In genomic region chr14:64089920-64090319, GRCh38 we compare ENCODE assay signal across 20 cellular contexts.
A peak's percentile ranks its signal among the peaks of the same experiment; 100 is the strongest.
DNase-seq lines count a peak whose midpoint lies in the region; ATAC-seq and TF ChIP-seq lines count a peak whose summit lies in the region.
"Had no signal": no experiment of that assay in that cellular context is flagged by ENCODE, and none has a peak within 500 bp of the region (broad histone marks: within the 10 kb centered on the region; RNA-seq: fewer than 3 reads in every experiment).

No MANE protein-coding gene starts in this region.

- ATAC-seq in HG03025 (IDR thresholded peaks at IDR 0.05; ENCODE audit: low FRiP score, unreplicated experiment), result no peak
- ATAC-seq: activated CD4-positive, CD25-positive, alpha-beta regulatory T cell treated with anti-CD3 and anti-CD28 coated beads, Interleukin-2, amount 50 U/mL, for 24 hours; gastroesophageal sphincter; naive thymus-derived CD8-positive, alpha-beta T cell; psoas muscle had no signal

- CTCF ChIA-PET in HEK293 (lab: Yijun Ruan, JAX), result interaction anchor here (0.6 kb wide), 1 partner anchor 546 kb away, joined by 3 read pairs; no protein-coding TSS in a partner anchor
- CTCF ChIA-PET in MCF 10A (lab: Yijun Ruan, JAX), result no interaction called here

- H3K9ac ChIP-seq in NT2/D1 (ENCODE audit: insufficient read length, low read depth), result no peak overlapping the region

- H3K27ac Mint-ChIP-seq in progenitor cell of endocrine pancreas, result peak overlapping the region; percentile 90
- no peak overlapping the region for H3K27ac Mint-ChIP-seq in MCF 10A (ENCODE audit: low read depth, unreplicated experiment)
- H3K27ac Mint-ChIP-seq: B cell; naive thymus-derived CD8-positive, alpha-beta T cell had no signal

- H3K27ac ChIP-seq in HEK293 (ENCODE audit: extremely low read depth, low read depth, low read length), result no peak overlapping the region
- H3K27ac ChIP-seq: ascending aorta, colonic mucosa, gastroesophageal sphincter, psoas muscle, SJSA1, spleen, tibial nerve had no signal

- no peaks in the 10 kb centered on the region for H3K27me3 ChIP-seq in NT2/D1 (ENCODE audit: insufficient read depth, insufficient read length)
- H3K27me3 ChIP-seq: ascending aorta, colonic mucosa, gastroesophageal sphincter, SJSA1, spleen, tibial nerve had no signal

- H3K36me3 ChIP-seq in HEK293 (ENCODE audit: control insufficient read depth in 2 of 2, insufficient read depth in 1 of 2, low read length in 2 of 2) (peaks cover 0 to 1% of the 10 kb centered on the region in 2 experiments; a peak in 2 of 3 replicates), NT2/D1 (ENCODE audit: insufficient read depth, insufficient read length, low read length) (no peaks in the 10 kb centered on the region)
- H3K36me3 ChIP-seq: colonic mucosa had no signal

- peaks cover 8% of the 10 kb centered on the region for H3K36me3 Mint-ChIP-seq in progenitor cell of endocrine pancreas (ENCODE audit: insufficient read depth)
- no peaks in the 10 kb centered on the region for H3K36me3 Mint-ChIP-seq in MCF 10A (ENCODE audit: insufficient read depth, unreplicated experiment)

- BruUV-seq in MCF 10A (replicated peaks; lab: Mats Ljungman, UMichigan), result no TSS peak

- no peak overlapping the region for H3K4me3 ChIP-seq in HEK293 (ENCODE audit: low read depth, low read length)
- H3K4me3 ChIP-seq in NT2/D1 (ENCODE audit: insufficient read length, low read depth), result no peak overlapping the region
- H3K4me3 ChIP-seq: ascending aorta, colonic mucosa, gastroesophageal sphincter, psoas muscle, SJSA1, spleen, tibial nerve had no signal

- peak; percentile 58 for DNase-seq in NT2/D1 (ENCODE audit: low read depth, low spot score)
- DNase-seq in fibroblast of peridontal ligament (ENCODE audit: extremely low read depth), result peak; percentile 58
- no peak for DNase-seq in progenitor cell of endocrine pancreas (ENCODE audit: low spot score, unreplicated experiment)
- DNase-seq in NCI-H1048 (lab: John Stamatoyannopoulos, UW), result no peak
- DNase-seq in MCF 10A (ENCODE audit: unreplicated experiment), result no peak
- DNase-seq: Caco-2; colonic mucosa; immature natural killer cell; naive thymus-derived CD8-positive, alpha-beta T cell; NCI-H1417 treated with DMSO at 0.1 percent for 48 hours; psoas muscle; spleen had no signal

- H3K4me3 Mint-ChIP-seq in progenitor cell of endocrine pancreas (ENCODE audit: low read depth), result no peak overlapping the region
- H3K4me3 Mint-ChIP-seq in MCF 10A (ENCODE audit: unreplicated experiment), result no peak overlapping the region
- H3K4me3 Mint-ChIP-seq: B cell; immature natural killer cell; naive thymus-derived CD8-positive, alpha-beta T cell had no signal

- POLR2A ChIA-PET in HEK293 (lab: Yijun Ruan, JAX), result interaction anchor here (0.7 kb wide), 1 partner anchor 15 kb away, joined by 3 read pairs; no protein-coding TSS in a partner anchor
- POLR2A ChIA-PET in MCF 10A (lab: Yijun Ruan, JAX), result no interaction called here

- no peaks in the 10 kb centered on the region for H3K27me3 Mint-ChIP-seq in progenitor cell of endocrine pancreas
- no peaks in the 10 kb centered on the region for H3K27me3 Mint-ChIP-seq in MCF 10A (ENCODE audit: insufficient read depth, unreplicated experiment)
- H3K27me3 Mint-ChIP-seq: B cell; naive thymus-derived CD8-positive, alpha-beta T cell had no signal

- H3K9me3 ChIP-seq in HEK293 (ENCODE audit: control insufficient read depth, insufficient read depth, low read depth, low read length) (no peaks in the 10 kb centered on the region), NT2/D1 (ENCODE audit: insufficient read depth, low read length) (no peaks in the 10 kb centered on the region)
- H3K9me3 ChIP-seq: ascending aorta, Caco-2, colonic mucosa, gastroesophageal sphincter, psoas muscle, SJSA1, spleen, tibial nerve had no signal

- no peak for TF ChIP-seq CTCF in HEK293 (tag by site-specific recombination; IDR thresholded peaks at IDR 0.05)
- no peak for TF ChIP-seq CTCF in progenitor cell of endocrine pancreas (IDR thresholded peaks at IDR 0.05; ENCODE audit: unreplicated experiment)
- no peak for TF ChIP-seq CTCF in MCF 10A (IDR thresholded peaks at IDR 0.05; ENCODE audit: unreplicated experiment)

- H3K9me3 Mint-ChIP-seq in progenitor cell of endocrine pancreas (ENCODE audit: low read depth) (no peaks in the 10 kb centered on the region), MCF 10A (ENCODE audit: unreplicated experiment) (no peaks in the 10 kb centered on the region)
- H3K9me3 Mint-ChIP-seq: immature natural killer cell; naive thymus-derived CD8-positive, alpha-beta T cell had no signal

- intact Hi-C loops in MCF 10A (cut with micrococcal nuclease), result no loop called here

- H3K4me1 ChIP-seq in HEK293 (ENCODE audit: control insufficient read depth, insufficient read depth, low read length) (peaks cover 5% of the 10 kb centered on the region; the same call in 1 of the 2 replicates), NT2/D1 (ENCODE audit: insufficient read depth, insufficient read length) (no peaks in the 10 kb centered on the region)
- H3K4me1 ChIP-seq: ascending aorta, Caco-2, colonic mucosa, gastroesophageal sphincter, psoas muscle, SJSA1, spleen, tibial nerve had no signal

- H3K4me1 Mint-ChIP-seq in progenitor cell of endocrine pancreas (ENCODE audit: low read depth) (peaks cover 42% of the 10 kb centered on the region), MCF 10A (ENCODE audit: insufficient read depth, unreplicated experiment) (peaks cover 7% of the 10 kb centered on the region)
- H3K4me1 Mint-ChIP-seq: B cell; naive thymus-derived CD8-positive, alpha-beta T cell had no signal

TF ChIP-seq in HEK293, 187 proteins besides CTCF, POLR2A, EP300 and RAD21:
- no peak for TF ChIP-seq ZNF701 (tag by site-specific recombination; IDR thresholded peaks at IDR 0.05)
- TF ChIP-seq ZNF768 (tag by site-specific recombination; IDR thresholded peaks at IDR 0.05), result no peak
- no peak for TF ChIP-seq REPIN1 (tag by site-specific recombination; IDR thresholded peaks at IDR 0.05; ENCODE audit: low read depth)
- no peak for TF ChIP-seq ZNF610 (tag by site-specific recombination; IDR thresholded peaks at IDR 0.05; ENCODE audit: borderline replicate concordance)
- TF ChIP-seq, protein P1, sequence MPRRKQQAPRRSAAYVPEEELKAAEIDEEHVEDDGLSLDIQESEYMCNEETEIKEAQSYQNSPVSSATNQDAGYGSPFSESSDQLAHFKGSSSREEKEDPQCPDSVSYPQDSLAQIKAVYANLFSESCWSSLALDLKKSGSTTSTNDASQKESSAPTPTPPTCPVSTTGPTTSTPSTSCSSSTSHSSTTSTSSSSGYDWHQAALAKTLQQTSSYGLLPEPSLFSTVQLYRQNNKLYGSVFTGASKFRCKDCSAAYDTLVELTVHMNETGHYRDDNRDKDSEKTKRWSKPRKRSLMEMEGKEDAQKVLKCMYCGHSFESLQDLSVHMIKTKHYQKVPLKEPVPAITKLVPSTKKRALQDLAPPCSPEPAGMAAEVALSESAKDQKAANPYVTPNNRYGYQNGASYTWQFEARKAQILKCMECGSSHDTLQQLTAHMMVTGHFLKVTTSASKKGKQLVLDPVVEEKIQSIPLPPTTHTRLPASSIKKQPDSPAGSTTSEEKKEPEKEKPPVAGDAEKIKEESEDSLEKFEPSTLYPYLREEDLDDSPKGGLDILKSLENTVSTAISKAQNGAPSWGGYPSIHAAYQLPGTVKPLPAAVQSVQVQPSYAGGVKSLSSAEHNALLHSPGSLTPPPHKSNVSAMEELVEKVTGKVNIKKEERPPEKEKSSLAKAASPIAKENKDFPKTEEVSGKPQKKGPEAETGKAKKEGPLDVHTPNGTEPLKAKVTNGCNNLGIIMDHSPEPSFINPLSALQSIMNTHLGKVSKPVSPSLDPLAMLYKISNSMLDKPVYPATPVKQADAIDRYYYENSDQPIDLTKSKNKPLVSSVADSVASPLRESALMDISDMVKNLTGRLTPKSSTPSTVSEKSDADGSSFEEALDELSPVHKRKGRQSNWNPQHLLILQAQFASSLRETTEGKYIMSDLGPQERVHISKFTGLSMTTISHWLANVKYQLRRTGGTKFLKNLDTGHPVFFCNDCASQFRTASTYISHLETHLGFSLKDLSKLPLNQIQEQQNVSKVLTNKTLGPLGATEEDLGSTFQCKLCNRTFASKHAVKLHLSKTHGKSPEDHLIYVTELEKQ (tag by site-specific recombination; IDR thresholded peaks at IDR 0.05; ENCODE audit: borderline replicate concordance), result peak; percentile 41; the same call in 1 of the 2 replicates
- TF ChIP-seq ZBTB48 (tag by site-specific recombination; IDR thresholded peaks at IDR 0.05), result 0 out of 2 replicates have a peak, but pooled peaks have one; percentile 23
- TF ChIP-seq SP7 (tag by site-specific recombination; IDR thresholded peaks at IDR 0.05), result peak; percentile 49; the same call in 1 of the 2 replicates
- no peak for TF ChIP-seq YY2 (tag by site-specific recombination; IDR thresholded peaks at IDR 0.05)
- TF ChIP-seq ZXDB (tag by site-specific recombination; IDR thresholded peaks at IDR 0.05), result peak; percentile 65
- TF ChIP-seq ZNF654 (tag by site-specific recombination; IDR thresholded peaks at IDR 0.05; ENCODE audit: low read depth), result no peak
- TF ChIP-seq GLIS1 (tag by site-specific recombination; IDR thresholded peaks at IDR 0.05), result peak; percentile 53; the same call in 1 of the 2 replicates
- no peak for TF ChIP-seq ZNF426 (tag by site-specific recombination; IDR thresholded peaks at IDR 0.05)
- no peak for TF ChIP-seq MYNN (tag by site-specific recombination; IDR thresholded peaks at IDR 0.05; ENCODE audit: borderline replicate concordance)
- TF ChIP-seq OSR2 (tag by site-specific recombination; IDR thresholded peaks at IDR 0.05), result peak; percentile 78
- 0 out of 2 replicates have a peak, but pooled peaks have one; percentile 21 for TF ChIP-seq ZNF10 (tag by site-specific recombination; IDR thresholded peaks at IDR 0.05)
- peak; percentile 32; the same call in 1 of the 2 replicates for TF ChIP-seq ZNF600 (tag by site-specific recombination; IDR thresholded peaks at IDR 0.05)

Comparison
In these comparisons a context has a peak if more than half of its experiments do, and no peak if none do; other contexts are left out.
1. DNase-seq: peak in NT2/D1 (single experiment) and fibroblast of peridontal ligament (single experiment); none in progenitor cell of endocrine pancreas (single experiment), NCI-H1048 (single experiment) and MCF 10A (single experiment).